ENCODE assay signal across 1 cellular context in the genomic region with DNA sequence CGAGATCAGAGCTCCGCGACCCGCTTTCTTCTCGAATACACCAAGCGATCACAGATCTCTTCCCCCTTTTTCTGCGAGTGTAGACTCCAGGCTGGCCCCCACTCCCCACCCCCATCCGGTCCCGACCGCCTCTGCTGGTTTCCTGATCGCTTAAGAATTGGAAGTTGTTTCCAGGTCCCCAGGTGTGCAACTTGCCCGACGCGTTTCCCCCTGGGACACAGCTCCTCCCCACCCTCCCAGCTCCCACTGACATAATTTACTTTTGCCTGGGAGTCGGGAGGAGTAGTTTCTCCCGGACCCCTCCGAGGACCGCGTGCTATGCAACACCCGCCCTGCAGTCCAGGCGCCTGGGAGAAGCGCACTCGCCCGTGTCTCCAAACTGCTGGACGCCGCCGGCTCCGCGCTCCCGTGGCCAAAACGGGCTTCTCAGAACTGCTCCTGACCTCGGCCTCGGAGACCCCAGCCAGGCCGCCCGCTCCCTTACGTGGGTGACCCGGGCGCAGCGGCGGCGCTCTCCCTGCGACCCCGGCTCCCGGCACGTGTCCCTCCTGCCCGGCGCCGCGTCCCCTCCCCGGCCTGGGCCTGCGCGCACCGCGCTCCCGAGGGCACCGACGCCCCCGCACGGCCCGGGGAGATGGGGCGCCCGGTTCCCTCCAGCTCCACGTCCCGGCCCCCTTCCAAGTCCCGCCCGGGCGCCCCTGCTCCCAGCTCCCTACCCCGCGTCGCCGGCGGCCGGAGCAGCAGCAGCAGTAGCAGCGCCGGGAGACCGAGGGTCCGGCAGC.
TF ChIP-seq lines count a peak whose summit lies in the region.

No MANE protein-coding gene starts in this region.

TF ChIP-seq in K562, 482 proteins besides CTCF, POLR2A, EP300 and RAD21 (continued from another document):
- TF ChIP-seq, protein P1, sequence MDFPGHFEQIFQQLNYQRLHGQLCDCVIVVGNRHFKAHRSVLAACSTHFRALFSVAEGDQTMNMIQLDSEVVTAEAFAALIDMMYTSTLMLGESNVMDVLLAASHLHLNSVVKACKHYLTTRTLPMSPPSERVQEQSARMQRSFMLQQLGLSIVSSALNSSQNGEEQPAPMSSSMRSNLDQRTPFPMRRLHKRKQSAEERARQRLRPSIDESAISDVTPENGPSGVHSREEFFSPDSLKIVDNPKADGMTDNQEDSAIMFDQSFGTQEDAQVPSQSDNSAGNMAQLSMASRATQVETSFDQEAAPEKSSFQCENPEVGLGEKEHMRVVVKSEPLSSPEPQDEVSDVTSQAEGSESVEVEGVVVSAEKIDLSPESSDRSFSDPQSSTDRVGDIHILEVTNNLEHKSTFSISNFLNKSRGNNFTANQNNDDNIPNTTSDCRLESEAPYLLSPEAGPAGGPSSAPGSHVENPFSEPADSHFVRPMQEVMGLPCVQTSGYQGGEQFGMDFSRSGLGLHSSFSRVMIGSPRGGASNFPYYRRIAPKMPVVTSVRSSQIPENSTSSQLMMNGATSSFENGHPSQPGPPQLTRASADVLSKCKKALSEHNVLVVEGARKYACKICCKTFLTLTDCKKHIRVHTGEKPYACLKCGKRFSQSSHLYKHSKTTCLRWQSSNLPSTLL (IDR thresholded peaks at IDR 0.05): peak; percentile 77
- TF ChIP-seq YY1 (IDR thresholded peaks at IDR 0.05; ENCODE audit: borderline replicate concordance in 1 of 3, control insufficient read depth in 1 of 3, extremely low read depth in 1 of 3, insufficient read depth in 3 of 3, insufficient read length in 1 of 3, insufficient replicate concordance in 2 of 3, low read depth in 1 of 3, low read length in 2 of 3) (peak in 1 of 3 experiments; percentile 2), DPF2 (IDR thresholded peaks at IDR 0.05) (no peak), GABPA (tag; conservative IDR thresholded peaks at IDR 0.05; ENCODE audit: low read depth) (0 out of 2 replicates have a peak, but pooled peaks have one; percentile 5), PHF8 (IDR thresholded peaks at IDR 0.05; ENCODE audit: borderline replicate concordance, low read length) (peak; percentile 64; the same call in 1 of the 2 replicates), HMGN3 (IDR thresholded peaks at IDR 0.05; ENCODE audit: borderline replicate concordance, extremely low read depth, insufficient read length, low read depth, low read length) (no peak), KAT2B (IDR thresholded peaks at IDR 0.05; ENCODE audit: low read depth, low read length) (no peak), GATA2 (CRISPR knock-in tag; IDR thresholded peaks at IDR 0.05) (0 out of 2 replicates have a peak, but pooled peaks have one; percentile 8), CHD1 (IDR thresholded peaks at IDR 0.05; ENCODE audit: low read length) (peak; percentile 88), FOXJ3 (CRISPR knock-in tag; IDR thresholded peaks at IDR 0.05) (no peak), POLR3A (IDR thresholded peaks at IDR 0.05; ENCODE audit: borderline replicate concordance, extremely low read depth, insufficient read depth, insufficient read length) (no peak), CREB1 (IDR thresholded peaks at IDR 0.05) (no peak), CREB1 (CRISPR knock-in tag; IDR thresholded peaks at IDR 0.05) (0 out of 2 replicates have a peak, but pooled peaks have one; percentile 36), PCBP2 (IDR thresholded peaks at IDR 0.05; ENCODE audit: low read depth, low read length, poor library complexity, severe bottlenecking) (no peak), OTX1 (CRISPR knock-in tag; IDR thresholded peaks at IDR 0.05) (no peak), JUN (IDR thresholded peaks at IDR 0.05; ENCODE audit: borderline replicate concordance, low read depth, low read length) (peak; percentile 12; the same call in 1 of the 2 replicates), JUN (CRISPR knock-in tag; IDR thresholded peaks at IDR 0.05; ENCODE audit: borderline replicate concordance) (no peak), STAG1 (CRISPR knock-in tag; IDR thresholded peaks at IDR 0.05; ENCODE audit: borderline replicate concordance) (no peak), MED1 (CRISPR knock-in tag; IDR thresholded peaks at IDR 0.05; ENCODE audit: borderline replicate concordance) (0 out of 2 replicates have a peak, but pooled peaks have one; percentile 24), FOXP1 (CRISPR knock-in tag; IDR thresholded peaks at IDR 0.05) (0 out of 2 replicates have a peak, but pooled peaks have one; percentile 8), HDAC8 (tag; IDR thresholded peaks at IDR 0.05) (peak; percentile 36; the same call in 1 of the 2 replicates), TCF7 (IDR thresholded peaks at IDR 0.05; ENCODE audit: borderline replicate concordance) (0 out of 2 replicates have a peak, but pooled peaks have one; percentile 28), ZNF12 (CRISPR knock-in tag; IDR thresholded peaks at IDR 0.05) (peak; percentile 56; the same call in 1 of the 2 replicates), POLR2AphosphoS2 (IDR thresholded peaks at IDR 0.05; ENCODE audit: low read length) (no peak), NR4A1 (CRISPR knock-in tag; IDR thresholded peaks at IDR 0.05) (no peak), NR4A1 (tag; IDR thresholded peaks at IDR 0.05) (no peak), MAFG (tag; conservative IDR thresholded peaks at IDR 0.05) (no peak), ZNF76 (CRISPR knock-in tag; IDR thresholded peaks at IDR 0.05; ENCODE audit: borderline replicate concordance) (no peak), ZFP36 (IDR thresholded peaks at IDR 0.05; ENCODE audit: low read depth, low read length, partially characterized antibody) (no peak), ZNF699 (CRISPR knock-in tag; IDR thresholded peaks at IDR 0.05; ENCODE audit: insufficient replicate concordance) (no peak), ZNF408 (CRISPR knock-in tag; IDR thresholded peaks at IDR 0.05; ENCODE audit: low read depth) (no peak)
- TF ChIP-seq, protein P2, sequence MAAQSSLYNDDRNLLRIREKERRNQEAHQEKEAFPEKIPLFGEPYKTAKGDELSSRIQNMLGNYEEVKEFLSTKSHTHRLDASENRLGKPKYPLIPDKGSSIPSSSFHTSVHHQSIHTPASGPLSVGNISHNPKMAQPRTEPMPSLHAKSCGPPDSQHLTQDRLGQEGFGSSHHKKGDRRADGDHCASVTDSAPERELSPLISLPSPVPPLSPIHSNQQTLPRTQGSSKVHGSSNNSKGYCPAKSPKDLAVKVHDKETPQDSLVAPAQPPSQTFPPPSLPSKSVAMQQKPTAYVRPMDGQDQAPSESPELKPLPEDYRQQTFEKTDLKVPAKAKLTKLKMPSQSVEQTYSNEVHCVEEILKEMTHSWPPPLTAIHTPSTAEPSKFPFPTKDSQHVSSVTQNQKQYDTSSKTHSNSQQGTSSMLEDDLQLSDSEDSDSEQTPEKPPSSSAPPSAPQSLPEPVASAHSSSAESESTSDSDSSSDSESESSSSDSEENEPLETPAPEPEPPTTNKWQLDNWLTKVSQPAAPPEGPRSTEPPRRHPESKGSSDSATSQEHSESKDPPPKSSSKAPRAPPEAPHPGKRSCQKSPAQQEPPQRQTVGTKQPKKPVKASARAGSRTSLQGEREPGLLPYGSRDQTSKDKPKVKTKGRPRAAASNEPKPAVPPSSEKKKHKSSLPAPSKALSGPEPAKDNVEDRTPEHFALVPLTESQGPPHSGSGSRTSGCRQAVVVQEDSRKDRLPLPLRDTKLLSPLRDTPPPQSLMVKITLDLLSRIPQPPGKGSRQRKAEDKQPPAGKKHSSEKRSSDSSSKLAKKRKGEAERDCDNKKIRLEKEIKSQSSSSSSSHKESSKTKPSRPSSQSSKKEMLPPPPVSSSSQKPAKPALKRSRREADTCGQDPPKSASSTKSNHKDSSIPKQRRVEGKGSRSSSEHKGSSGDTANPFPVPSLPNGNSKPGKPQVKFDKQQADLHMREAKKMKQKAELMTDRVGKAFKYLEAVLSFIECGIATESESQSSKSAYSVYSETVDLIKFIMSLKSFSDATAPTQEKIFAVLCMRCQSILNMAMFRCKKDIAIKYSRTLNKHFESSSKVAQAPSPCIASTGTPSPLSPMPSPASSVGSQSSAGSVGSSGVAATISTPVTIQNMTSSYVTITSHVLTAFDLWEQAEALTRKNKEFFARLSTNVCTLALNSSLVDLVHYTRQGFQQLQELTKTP (IDR thresholded peaks at IDR 0.05; ENCODE audit: low read depth in 1 of 2, partially characterized antibody in 2 of 2): no peak
- TF ChIP-seq, protein P3, sequence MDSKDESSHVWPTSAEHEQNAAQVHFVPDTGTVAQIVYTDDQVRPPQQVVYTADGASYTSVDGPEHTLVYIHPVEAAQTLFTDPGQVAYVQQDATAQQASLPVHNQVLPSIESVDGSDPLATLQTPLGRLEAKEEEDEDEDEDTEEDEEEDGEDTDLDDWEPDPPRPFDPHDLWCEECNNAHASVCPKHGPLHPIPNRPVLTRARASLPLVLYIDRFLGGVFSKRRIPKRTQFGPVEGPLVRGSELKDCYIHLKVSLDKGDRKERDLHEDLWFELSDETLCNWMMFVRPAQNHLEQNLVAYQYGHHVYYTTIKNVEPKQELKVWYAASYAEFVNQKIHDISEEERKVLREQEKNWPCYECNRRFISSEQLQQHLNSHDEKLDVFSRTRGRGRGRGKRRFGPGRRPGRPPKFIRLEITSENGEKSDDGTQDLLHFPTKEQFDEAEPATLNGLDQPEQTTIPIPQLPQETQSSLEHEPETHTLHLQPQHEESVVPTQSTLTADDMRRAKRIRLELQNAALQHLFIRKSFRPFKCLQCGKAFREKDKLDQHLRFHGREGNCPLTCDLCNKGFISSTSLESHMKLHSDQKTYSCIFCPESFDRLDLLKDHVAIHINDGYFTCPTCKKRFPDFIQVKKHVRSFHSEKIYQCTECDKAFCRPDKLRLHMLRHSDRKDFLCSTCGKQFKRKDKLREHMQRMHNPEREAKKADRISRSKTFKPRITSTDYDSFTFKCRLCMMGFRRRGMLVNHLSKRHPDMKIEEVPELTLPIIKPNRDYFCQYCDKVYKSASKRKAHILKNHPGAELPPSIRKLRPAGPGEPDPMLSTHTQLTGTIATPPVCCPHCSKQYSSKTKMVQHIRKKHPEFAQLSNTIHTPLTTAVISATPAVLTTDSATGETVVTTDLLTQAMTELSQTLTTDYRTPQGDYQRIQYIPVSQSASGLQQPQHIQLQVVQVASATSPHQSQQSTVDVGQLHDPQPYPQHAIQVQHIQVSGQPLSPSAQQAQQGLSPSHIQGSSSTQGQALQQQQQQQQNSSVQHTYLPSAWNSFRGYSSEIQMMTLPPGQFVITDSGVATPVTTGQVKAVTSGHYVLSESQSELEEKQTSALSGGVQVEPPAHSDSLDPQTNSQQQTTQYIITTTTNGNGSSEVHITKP (IDR thresholded peaks at IDR 0.05; ENCODE audit: partially characterized antibody): no peak
- TF ChIP-seq, protein P4, sequence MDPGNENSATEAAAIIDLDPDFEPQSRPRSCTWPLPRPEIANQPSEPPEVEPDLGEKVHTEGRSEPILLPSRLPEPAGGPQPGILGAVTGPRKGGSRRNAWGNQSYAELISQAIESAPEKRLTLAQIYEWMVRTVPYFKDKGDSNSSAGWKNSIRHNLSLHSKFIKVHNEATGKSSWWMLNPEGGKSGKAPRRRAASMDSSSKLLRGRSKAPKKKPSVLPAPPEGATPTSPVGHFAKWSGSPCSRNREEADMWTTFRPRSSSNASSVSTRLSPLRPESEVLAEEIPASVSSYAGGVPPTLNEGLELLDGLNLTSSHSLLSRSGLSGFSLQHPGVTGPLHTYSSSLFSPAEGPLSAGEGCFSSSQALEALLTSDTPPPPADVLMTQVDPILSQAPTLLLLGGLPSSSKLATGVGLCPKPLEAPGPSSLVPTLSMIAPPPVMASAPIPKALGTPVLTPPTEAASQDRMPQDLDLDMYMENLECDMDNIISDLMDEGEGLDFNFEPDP (CRISPR knock-in tag; IDR thresholded peaks at IDR 0.05): no peak
- TF ChIP-seq, protein P5, sequence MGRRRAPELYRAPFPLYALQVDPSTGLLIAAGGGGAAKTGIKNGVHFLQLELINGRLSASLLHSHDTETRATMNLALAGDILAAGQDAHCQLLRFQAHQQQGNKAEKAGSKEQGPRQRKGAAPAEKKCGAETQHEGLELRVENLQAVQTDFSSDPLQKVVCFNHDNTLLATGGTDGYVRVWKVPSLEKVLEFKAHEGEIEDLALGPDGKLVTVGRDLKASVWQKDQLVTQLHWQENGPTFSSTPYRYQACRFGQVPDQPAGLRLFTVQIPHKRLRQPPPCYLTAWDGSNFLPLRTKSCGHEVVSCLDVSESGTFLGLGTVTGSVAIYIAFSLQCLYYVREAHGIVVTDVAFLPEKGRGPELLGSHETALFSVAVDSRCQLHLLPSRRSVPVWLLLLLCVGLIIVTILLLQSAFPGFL (CRISPR knock-in tag; IDR thresholded peaks at IDR 0.05): no peak
- TF ChIP-seq, protein P6, sequence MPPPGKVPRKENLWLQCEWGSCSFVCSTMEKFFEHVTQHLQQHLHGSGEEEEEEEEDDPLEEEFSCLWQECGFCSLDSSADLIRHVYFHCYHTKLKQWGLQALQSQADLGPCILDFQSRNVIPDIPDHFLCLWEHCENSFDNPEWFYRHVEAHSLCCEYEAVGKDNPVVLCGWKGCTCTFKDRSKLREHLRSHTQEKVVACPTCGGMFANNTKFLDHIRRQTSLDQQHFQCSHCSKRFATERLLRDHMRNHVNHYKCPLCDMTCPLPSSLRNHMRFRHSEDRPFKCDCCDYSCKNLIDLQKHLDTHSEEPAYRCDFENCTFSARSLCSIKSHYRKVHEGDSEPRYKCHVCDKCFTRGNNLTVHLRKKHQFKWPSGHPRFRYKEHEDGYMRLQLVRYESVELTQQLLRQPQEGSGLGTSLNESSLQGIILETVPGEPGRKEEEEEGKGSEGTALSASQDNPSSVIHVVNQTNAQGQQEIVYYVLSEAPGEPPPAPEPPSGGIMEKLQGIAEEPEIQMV (tag; conservative IDR thresholded peaks at IDR 0.05; ENCODE audit: low read depth): peak; percentile 81
